ENCODE assay signal across 28 cellular contexts in the genomic region with DNA sequence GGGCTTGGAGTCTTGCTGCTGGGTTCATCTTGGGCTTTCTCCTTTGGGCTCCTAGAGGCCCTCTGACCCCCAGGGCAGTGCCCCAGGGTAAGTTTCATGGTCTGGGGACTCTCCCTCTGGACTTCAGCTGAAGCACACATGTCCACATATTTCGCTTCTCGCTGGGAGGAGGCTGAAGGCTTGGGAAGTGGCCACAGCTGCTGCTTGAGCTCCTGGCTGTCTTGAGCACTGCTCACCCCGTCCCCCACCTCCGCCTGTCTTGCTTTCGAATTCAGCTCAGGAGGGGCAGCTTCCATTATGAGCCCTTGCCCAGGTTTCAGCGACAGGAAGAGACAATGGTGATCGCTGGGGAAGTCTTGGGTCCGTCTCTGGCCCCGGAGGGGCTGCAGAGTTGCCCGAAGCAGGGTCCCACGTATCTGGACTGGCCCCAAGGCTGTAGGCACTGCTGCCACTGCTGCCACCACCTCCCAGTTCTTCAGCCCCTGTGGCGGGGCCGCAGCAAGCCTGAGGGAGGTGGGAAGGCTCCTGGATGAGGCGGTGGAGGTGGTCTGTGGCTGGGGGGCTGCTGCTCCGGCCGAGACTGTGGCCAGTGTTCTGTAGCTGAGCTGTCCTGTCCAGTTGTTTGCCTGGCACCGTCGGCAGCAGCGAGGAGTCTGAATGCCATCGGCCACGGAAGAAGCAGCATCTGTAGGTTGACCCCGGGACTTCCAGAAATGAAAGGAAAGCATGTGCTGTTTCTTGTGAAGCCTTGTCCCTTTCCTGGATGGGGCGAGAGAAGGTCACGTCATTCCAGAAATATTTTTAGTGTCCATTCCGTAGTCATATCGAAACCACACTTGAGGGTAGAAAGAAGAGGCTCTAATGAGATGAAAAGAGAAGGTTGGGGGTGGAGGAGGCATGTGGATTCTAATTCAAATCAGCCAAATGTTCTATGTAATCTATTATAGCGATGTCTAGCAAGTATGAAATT. TPM values are rescaled to one million over a fixed set of nuclear protein-coding genes. Genes with fewer than 3 reads are reported as not detected.
DNase-seq lines count a peak whose midpoint lies in the region; ATAC-seq, FAIRE-seq and TF ChIP-seq lines count a peak whose summit lies in the region.
"Had no signal": no experiment of that assay in that cellular context is flagged by ENCODE, and none has a peak within 500 bp of the region (broad histone marks: within the 10 kb centered on the region; RNA-seq: fewer than 3 reads in every experiment).

No MANE protein-coding gene starts in this region.

- RAD21 ChIA-PET in GM12878 (lab: Charles Lee; ENCODE audit: unreplicated experiment) = no interaction called here

- H3K9me3 ChIP-seq in GM12878 (replicated peaks; ENCODE audit: control insufficient read depth, insufficient read depth, low read length) (no peaks in the 10 kb centered on the region), neural progenitor cell (ENCODE audit: low read depth) (no peaks in the 10 kb centered on the region)
- H3K9me3 ChIP-seq: upper lobe of left lung had no signal

- no peak for TF ChIP-seq POLR2A in GM12878 (IDR thresholded peaks at IDR 0.05; ENCODE audit: low read depth, low read length)

- H3K4me1 ChIP-seq in GM12878 (ENCODE audit: control insufficient read depth, insufficient read depth, low read length) (no peaks in the 10 kb centered on the region), neural progenitor cell (no peaks in the 10 kb centered on the region)

- H3K27me3 ChIP-seq in GM12878 (replicated peaks in 1 of 2; ENCODE audit: control insufficient read depth in 2 of 2, insufficient read depth in 2 of 2, low read length in 1 of 2) = no peaks in the 10 kb centered on the region
- H3K27me3 ChIP-seq in neural progenitor cell = no peaks in the 10 kb centered on the region
- H3K27me3 ChIP-seq: upper lobe of left lung had no signal

- no peak for TF ChIP-seq EP300 in GM12878 (IDR thresholded peaks at IDR 0.05; ENCODE audit: borderline replicate concordance in 1 of 2, control insufficient read depth in 1 of 2, low read depth in 2 of 2, low read length in 2 of 2)

- no peak overlapping the region for H3K27ac ChIP-seq in GM12878 (ENCODE audit: control insufficient read depth, insufficient read depth)
- H3K27ac ChIP-seq in neural progenitor cell = no peak overlapping the region
- no peak overlapping the region for H3K27ac ChIP-seq in substantia nigra (ENCODE audit: low read depth, low read length, poor library complexity, severe bottlenecking)
- peak overlapping the region in 1 of 2 donors; percentile 44 for H3K27ac ChIP-seq in coronary artery
- H3K27ac ChIP-seq: upper lobe of left lung had no signal

- H3K79me2 ChIP-seq in GM12878 (ENCODE audit: control insufficient read depth, insufficient read depth, low read length) (no peaks in the 10 kb centered on the region), neural progenitor cell (ENCODE audit: low read depth) (no peaks in the 10 kb centered on the region)

- H3K36me3 Mint-ChIP-seq in neural progenitor cell = no peaks in the 10 kb centered on the region
- no peaks in the 10 kb centered on the region for H3K36me3 Mint-ChIP-seq in T-helper 2 cell treated with Interferon-gamma antibody and Interleukin-4, amounts not matched to agents 5 μg/mL and 100 μg/mL, for 36 hours (ENCODE audit: low read depth)

- H3K27ac Mint-ChIP-seq in neural progenitor cell = peak overlapping the region; percentile 81
- no peak overlapping the region for H3K27ac Mint-ChIP-seq in T-helper 2 cell treated with Interferon-gamma antibody and Interleukin-4, amounts not matched to agents 5 μg/mL and 100 μg/mL, for 36 hours
- H3K27ac Mint-ChIP-seq: activated CD8-positive, alpha-beta T cell treated with anti-CD3 and anti-CD28 coated beads, Interleukin-2, amount 10 ng/mL, durations not matched to agents 7 days and 5 days had no signal

- H3K4me3 ChIP-seq in GM12865 (ENCODE audit: low read depth, low read length) = no peak overlapping the region
- H3K4me3 ChIP-seq in GM12878 = no peak overlapping the region
- H3K4me3 ChIP-seq in neural progenitor cell = no peak overlapping the region
- H3K4me3 ChIP-seq in coronary artery = no peak overlapping the region
- H3K4me3 ChIP-seq: K562, upper lobe of left lung had no signal

- no peak for TF ChIP-seq RAD21 in GM12878 (IDR thresholded peaks at IDR 0.05; ENCODE audit: insufficient read depth, low read depth, low read length)

- peaks cover 2% of the 10 kb centered on the region for H3K27me3 Mint-ChIP-seq in neural progenitor cell (ENCODE audit: insufficient read depth, low read depth)
- H3K27me3 Mint-ChIP-seq in T-helper 2 cell treated with Interferon-gamma antibody and Interleukin-4, amounts not matched to agents 5 μg/mL and 100 μg/mL, for 36 hours (ENCODE audit: low read depth) = no peaks in the 10 kb centered on the region

- SMC1A ChIA-PET in GM12878 (lab: Charles Lee; ENCODE audit: uncharacterized antibody, unreplicated experiment) = no interaction called here

- no peak for TF ChIP-seq CTCF in GM12865 (IDR thresholded peaks at IDR 0.05; ENCODE audit: insufficient read depth, low read depth, low read length, missing control alignments)
- TF ChIP-seq CTCF in GM12878 (IDR thresholded peaks at IDR 0.05 in 2 of 3, conservative IDR thresholded peaks at IDR 0.05 in 1 of 3; ENCODE audit: control insufficient read depth in 2 of 3, extremely low read depth in 1 of 3, insufficient read depth in 1 of 3, low read depth in 3 of 3, low read length in 3 of 3) = no peak
- TF ChIP-seq CTCF in neural progenitor cell (IDR thresholded peaks at IDR 0.05) = no peak
- TF ChIP-seq CTCF in coronary artery (IDR thresholded peaks at IDR 0.05) = no peak
- TF ChIP-seq CTCF in GM20000 (IDR thresholded peaks at IDR 0.05; ENCODE audit: extremely low read depth, missing control alignments) = no peak

- H2AFZ ChIP-seq in GM12878 (ENCODE audit: control insufficient read depth, low read depth, low read length) (no peak overlapping the region), neural progenitor cell (replicated peaks) (no peak overlapping the region)

- H3K4me2 ChIP-seq in GM12878 (ENCODE audit: control insufficient read depth, insufficient read depth) = no peak overlapping the region
- no peak overlapping the region for H3K4me2 ChIP-seq in neural progenitor cell

- H3K4me1 Mint-ChIP-seq in neural progenitor cell = peaks cover 25% of the 10 kb centered on the region
- no peaks in the 10 kb centered on the region for H3K4me1 Mint-ChIP-seq in T-helper 2 cell treated with Interferon-gamma antibody and Interleukin-4, amounts not matched to agents 5 μg/mL and 100 μg/mL, for 36 hours (ENCODE audit: low read depth)

- H3K9me3 Mint-ChIP-seq in neural progenitor cell = no peaks in the 10 kb centered on the region
- no peaks in the 10 kb centered on the region for H3K9me3 Mint-ChIP-seq in T-helper 2 cell treated with Interferon-gamma antibody and Interleukin-4, amounts not matched to agents 5 μg/mL and 100 μg/mL, for 36 hours
- H3K9me3 Mint-ChIP-seq: neural crest cell had no signal

- no peak overlapping the region for H3K9ac ChIP-seq in GM12878 (ENCODE audit: control insufficient read depth, insufficient read depth, low read length)
- no peak overlapping the region for H3K9ac ChIP-seq in neural progenitor cell

- BruUV-seq in GM12878 (replicated peaks; lab: Mats Ljungman, UMichigan) = no TSS peak

- H3K4me3 Mint-ChIP-seq in neural progenitor cell = no peak overlapping the region
- H3K4me3 Mint-ChIP-seq in T-helper 2 cell treated with Interferon-gamma antibody and Interleukin-4, amounts not matched to agents 5 μg/mL and 100 μg/mL, for 36 hours = no peak overlapping the region
- H3K4me3 Mint-ChIP-seq: activated CD8-positive, alpha-beta T cell treated with anti-CD3 and anti-CD28 coated beads, Interleukin-2, amount 10 ng/mL, durations not matched to agents 7 days and 5 days; neural crest cell had no signal

- H4K20me1 ChIP-seq in GM12878 (ENCODE audit: control insufficient read depth, insufficient read depth) = no peaks in the 10 kb centered on the region
- no peaks in the 10 kb centered on the region for H4K20me1 ChIP-seq in neural progenitor cell (ENCODE audit: low read depth)

- peak; percentile 50 for DNase-seq in A172 (ENCODE audit: low spot score)
- peak; percentile 28 for DNase-seq in GM12865 (ENCODE audit: low read depth)
- DNase-seq in GM12878 (ENCODE audit: low read depth, low spot score) = no peak
- no peak for DNase-seq in neural progenitor cell (ENCODE audit: low spot score)
- DNase-seq in substantia nigra (lab: John Stamatoyannopoulos, UW) = no peak
- no peak for DNase-seq in T-helper 2 cell treated with Interferon-gamma antibody and Interleukin-4, amounts not matched to agents 5 μg/mL and 100 μg/mL, for 36 hours (ENCODE audit: low spot score)
- no peak for DNase-seq in coronary artery (ENCODE audit: low spot score)
- DNase-seq in GM20000 (ENCODE audit: low spot score) = no peak
- DNase-seq: activated CD4-positive, alpha-beta T cell treated with anti-CD3 and anti-CD28 coated beads for 1 hour; activated CD8-positive, alpha-beta T cell treated with anti-CD3 and anti-CD28 coated beads, Interleukin-2, amount 10 ng/mL, durations not matched to agents 7 days and 5 days; activated effector memory CD4-positive, alpha-beta T cell treated with anti-CD3 and anti-CD28 coated beads, Interleukin-2, amount 50 U/mL, for 16 hours; C1 segment of cervical spinal cord; effector CD4-positive, alpha-beta T cell; erythroblast; midbrain; NCI-H2107; SHP77; stimulated activated CD8-positive, alpha-beta memory T cell treated with anti-CD3 and anti-CD28 coated beads, Interleukin-4, amount 100 ng/mL, for 48 hours had no signal

- POLR2A ChIA-PET in GM12878 (lab: Charles Lee) = no interaction called here

- in situ Hi-C loops in GM12878 (cut with MboI) = no loop called here

- 26% methylated on average over 26 of the region's 27 CpGs for WGBS in GM12878 (ENCODE audit: insufficient coverage, insufficient replicate concordance, low lambda C conversion rate, missing lambda C conversion rate)

- no peak for FAIRE-seq in GM12878 (lab: Jason Lieb, UNC)
- FAIRE-seq: K562 had no signal

- ATAC-seq in GM12878 = peak; percentile 41; the same call in 2 of the 3 replicates
- ATAC-seq: activated CD8-positive, alpha-beta T cell treated with anti-CD3 and anti-CD28 coated beads, Interleukin-2, amount 10 ng/mL, durations not matched to agents 7 days and 5 days; K562; sciatic nerve had no signal

- intact Hi-C loops in GM12878 (cut with micrococcal nuclease; ENCODE audit: unreplicated experiment) = no loop called here

- H3K36me3 ChIP-seq in GM12878 (ENCODE audit: control insufficient read depth in 2 of 2, insufficient read depth in 2 of 2, low read length in 1 of 2) (no peaks in the 10 kb centered on the region), neural progenitor cell (no peaks in the 10 kb centered on the region)
- H3K36me3 ChIP-seq: upper lobe of left lung had no signal

- H3F3A ChIP-seq in neural progenitor cell (ENCODE audit: low read depth) = no peaks in the 10 kb centered on the region

- CTCF ChIA-PET in GM12878 (lab: Yijun Ruan, JAX) = no interaction called here

RNA-seq across cellular contexts. Expression of a gene that starts 3.4 kb away (rescaled TPM):
- 0.29 TPM in 1 of 2 replicates, not detected in the other for total RNA-seq in A172 (2014; rRNA removed; shearing (Covaris generic))
- 0.05 and 0.06 TPM in 2 replicates for total RNA-seq in GM12878 (2013; cell fraction: nucleolus; rRNA removed)
- total RNA-seq in GM12878 (2014; rRNA removed) = not detected in 2 replicates
- not detected in 2 replicates for total RNA-seq in GM12878 (2014; rRNA removed; fragmentation: Illumina TruSeq; extraction: Trizol)
- total RNA-seq in GM12878 (2021) = not detected in 2 replicates
- polyA plus RNA-seq in GM12878 (2011; ENCODE audit: low read depth) = not detected
- 0.01 TPM in 2 replicates for polyA plus RNA-seq in GM12878 (2011; rRNA removed)
- polyA plus RNA-seq in GM12878 (2011; cell fraction: cytosol; rRNA removed) = not detected in 2 replicates
- polyA plus RNA-seq in GM12878 (2011; cell fraction: nucleus; rRNA removed) = 0.03 TPM in 2 replicates
- not detected in 2 replicates for polyA plus RNA-seq in GM12878 (2012)
- not detected in 2 replicates for polyA plus RNA-seq in GM12878 (2014; fragmentation: Illumina TruSeq; extraction: Trizol)
- not detected for polyA plus RNA-seq in GM12878 (2014; fragmentation: Nextera tagmentation; extraction: Ambion mirVana)
- polyA plus RNA-seq in GM12878 (2014; rRNA removed) = not detected in 2 replicates
- polyA plus RNA-seq in GM12878 (2016; fragmentation: Nextera tagmentation; extraction: Ambion mirVana) = not detected
- not detected in 2 replicates for polyA minus RNA-seq in GM12878 (2011; rRNA and poly(A)+ RNA removed)
- polyA minus RNA-seq in GM12878 (2011; cell fraction: cytosol; rRNA and poly(A)+ RNA removed) = not detected in 2 replicates
- not detected in 2 replicates for polyA minus RNA-seq in GM12878 (2011; cell fraction: nucleus; rRNA and poly(A)+ RNA removed)
- total RNA-seq in neural progenitor cell (ENCODE audit: low replicate concordance) = not detected in 2 replicates
- total RNA-seq: A673; activated CD8-positive, alpha-beta T cell treated with anti-CD3 and anti-CD28 coated beads, Interleukin-2, amount 10 ng/mL, durations not matched to agents 7 days and 5 days; cerebellum; HT-29; K562; OCI-LY7; sciatic nerve; T-helper 1 cell treated with Interleukin-12 subunit alpha and Interleukin-12 subunit beta and Interleukin-4 antibody, amounts not matched to agents 30 ng/mL and 1 ng/mL, for 36 hours had no signal
- polyA plus RNA-seq: K562, liver had no signal

Comparison
In these comparisons a context has a peak if more than half of its experiments do, and no peak if none do; other contexts are left out.
1. DNase-seq: peak in A172 (single experiment) and GM12865 (single experiment); none in GM12878 (single experiment), neural progenitor cell (single experiment), substantia nigra (0 of 49), T-helper 2 cell treated with Interferon-gamma antibody and Interleukin-4, amounts not matched to agents 5 μg/mL and 100 μg/mL, for 36 hours (single experiment), coronary artery (single experiment) and GM20000 (single experiment).